Comparison of ENCODE assay signal across 16 cellular contexts in genomic region chr1:174946020-174946419, GRCh38. TPM values are rescaled to one million over a fixed set of nuclear protein-coding genes. Genes with fewer than 3 reads are reported as not detected.
DNase-seq lines count a peak whose midpoint lies in the region; ATAC-seq, FAIRE-seq and TF ChIP-seq lines count a peak whose summit lies in the region.
"Had no signal": no experiment of that assay in that cellular context is flagged by ENCODE, and none has a peak within 500 bp of the region (broad histone marks: within the 10 kb centered on the region; RNA-seq: fewer than 3 reads in every experiment).

No MANE protein-coding gene starts in this region.

- H2AK5ac ChIP-seq in H9 (ENCODE audit: insufficient read length, low read length) = no peak overlapping the region

- no peak overlapping the region for H3K4me3 Mint-ChIP-seq in H9
- H3K4me3 Mint-ChIP-seq in endodermal cell = no peak overlapping the region
- no peak overlapping the region for H3K4me3 Mint-ChIP-seq in mesothelial cell of epicardium
- H3K4me3 Mint-ChIP-seq: CD8-positive, alpha-beta memory T cell had no signal

- H2BK12ac ChIP-seq in H9 (ENCODE audit: insufficient read length, low read depth, low read length) = no peak overlapping the region

- peaks cover 8% of the 10 kb centered on the region for H3K79me1 ChIP-seq in H9 (ENCODE audit: insufficient read depth, low read depth, low read length, poor library complexity, severe bottlenecking)

- no peak overlapping the region for H2BK5ac ChIP-seq in H9 (ENCODE audit: insufficient read length, low read length)

- H3K14ac ChIP-seq in H9 (ENCODE audit: insufficient read depth, low read length) = no peak overlapping the region

- peaks cover 2% of the 10 kb centered on the region; the same call in 1 of the 2 replicates for H3K79me2 ChIP-seq in H9 (ENCODE audit: insufficient read depth, low read length)

- H3K9me3 Mint-ChIP-seq in H9 (no peaks in the 10 kb centered on the region), endodermal cell (no peaks in the 10 kb centered on the region), mesothelial cell of epicardium (no peaks in the 10 kb centered on the region)
- H3K9me3 Mint-ChIP-seq: CD8-positive, alpha-beta memory T cell had no signal

- H3K36me3 ChIP-seq in endodermal cell (ENCODE audit: control insufficient read depth, insufficient read depth, low read length) = no peaks in the 10 kb centered on the region
- H3K36me3 ChIP-seq in small intestine (ENCODE audit: control insufficient read depth in 2 of 2, insufficient read depth in 2 of 2, low read length in 2 of 2) = no peaks in the 10 kb centered on the region
- H3K36me3 ChIP-seq: BLaER1 treated with 17β-estradiol and CSF1 and Interleukin-3, amounts not matched to agents 10 nM and 100 nM; HAP-1 had no signal

- H3T11ph ChIP-seq in H9 (ENCODE audit: low read length) = no peak overlapping the region

- H2BK15ac ChIP-seq in H9 (ENCODE audit: low read depth, low read length) = no peak overlapping the region

- ATAC-seq in esophagus mucosa = no peak
- ATAC-seq in HG03135 (IDR thresholded peaks at IDR 0.05; ENCODE audit: unreplicated experiment) = no peak
- no peak for ATAC-seq in GM21717 (IDR thresholded peaks at IDR 0.05; ENCODE audit: unreplicated experiment)

- H3K27ac ChIP-seq in H9 (ENCODE audit: insufficient read length, low read depth, low read length) (no peak overlapping the region), endodermal cell (ENCODE audit: low read depth, low read length) (no peak overlapping the region), small intestine (ENCODE audit: low read depth in 1 of 2, low read length in 1 of 2) (peak overlapping the region in 1 of 2 donors; percentile 1)
- H3K27ac ChIP-seq: BLaER1 treated with 17β-estradiol and CSF1 and Interleukin-3, amounts not matched to agents 10 nM and 100 nM; PC-9 had no signal

- no peaks in the 10 kb centered on the region for H3K4me1 ChIP-seq in H9 (ENCODE audit: insufficient read depth, low read length)
- H3K4me1 ChIP-seq in endodermal cell (ENCODE audit: control insufficient read depth, insufficient read depth, low read length) = peaks cover 16% of the 10 kb centered on the region
- H3K4me1 ChIP-seq in small intestine (ENCODE audit: control insufficient read depth in 2 of 2, insufficient read depth in 1 of 2, low read depth in 1 of 2, low read length in 1 of 2) = peaks cover 0 to 4% of the 10 kb centered on the region in 2 donors
- H3K4me1 ChIP-seq: HAP-1 had no signal

- H3K9me3 ChIP-seq in H9 (ENCODE audit: control insufficient read depth, low read depth, low read length) (no peaks in the 10 kb centered on the region), endodermal cell (ENCODE audit: control insufficient read depth, low read length) (no peaks in the 10 kb centered on the region), small intestine (ENCODE audit: control insufficient read depth, low read depth) (no peaks in the 10 kb centered on the region)
- H3K9me3 ChIP-seq: BLaER1 treated with 17β-estradiol and CSF1 and Interleukin-3, amounts not matched to agents 10 nM and 100 nM; HAP-1 had no signal

- H2BK20ac ChIP-seq in H9 (ENCODE audit: low read depth, low read length, poor library complexity, severe bottlenecking) = no peak overlapping the region

- WGBS in H9 (ENCODE audit: extremely low coverage, insufficient read length, low lambda C conversion rate) = no CpG with 5 or more reads among the region's 2 CpGs
- 35% methylated on average over 2 of the region's 2 CpGs; no CpG with 5 or more reads in 1 of the 2 experiments for WGBS in endodermal cell (ENCODE audit: insufficient coverage in 1 of 2, insufficient read length in 1 of 2), 2 experiments
- 14 to 74% (median 35%) methylated on average over 2 of the region's 2 CpGs for WGBS in small intestine, 3 donors

- H3K27ac Mint-ChIP-seq in H9 (peak overlapping the region in 2 of 3 experiments; percentile 42 to 70; a peak in 3 of 7 replicates), endodermal cell (peak overlapping the region; percentile 33), mesothelial cell of epicardium (peak overlapping the region; percentile 78)

- H3K4me3 ChIP-seq in endodermal cell (ENCODE audit: low read length) (no peak overlapping the region), small intestine (ENCODE audit: low read depth in 1 of 2, low read length in 2 of 2) (no peak overlapping the region)
- H3K4me3 ChIP-seq: BLaER1 treated with 17β-estradiol and CSF1 and Interleukin-3, amounts not matched to agents 10 nM and 100 nM; HAP-1; PC-9 had no signal

- H3K23me2 ChIP-seq in H9 (ENCODE audit: insufficient read length, low read depth, low read length, poor library complexity, severe bottlenecking) = no peaks in the 10 kb centered on the region

- no peak overlapping the region for H4K91ac ChIP-seq in H9 (ENCODE audit: insufficient read length, low read depth, low read length)

- H4K5ac ChIP-seq in H9 (ENCODE audit: insufficient read length, low read depth, low read length) = no peak overlapping the region

- TF ChIP-seq CTCF in H9 (conservative IDR thresholded peaks at IDR 0.05) (no peak), endodermal cell (conservative IDR thresholded peaks at IDR 0.05) (no peak), mesothelial cell of epicardium (IDR thresholded peaks at IDR 0.05; ENCODE audit: unreplicated experiment) (no peak)

- H3K36me3 Mint-ChIP-seq in H9 (ENCODE audit: insufficient read depth in 1 of 3, low read depth in 3 of 3) = peaks cover 0 to 25% (median 16%) of the 10 kb centered on the region in 3 experiments; a peak in 5 of 7 replicates
- no peaks in the 10 kb centered on the region for H3K36me3 Mint-ChIP-seq in endodermal cell (ENCODE audit: low read depth)
- no peaks in the 10 kb centered on the region for H3K36me3 Mint-ChIP-seq in mesothelial cell of epicardium

- no peak overlapping the region for H4K8ac ChIP-seq in H9 (replicated peaks; ENCODE audit: insufficient read length, low read depth, low read length)

- H2AFZ ChIP-seq in H9 (ENCODE audit: low read length) = no peak overlapping the region
- H2AFZ ChIP-seq: PC-9 had no signal

- H3K4me1 Mint-ChIP-seq in H9 (peaks cover 10 to 26% of the 10 kb centered on the region in 2 experiments), endodermal cell (peaks cover 30% of the 10 kb centered on the region), mesothelial cell of epicardium (peaks cover 14% of the 10 kb centered on the region)

- no peaks in the 10 kb centered on the region for H4K20me1 ChIP-seq in H9 (ENCODE audit: control insufficient read depth, insufficient read depth, insufficient read length)
- H4K20me1 ChIP-seq: BLaER1 treated with 17β-estradiol and CSF1 and Interleukin-3, amounts not matched to agents 10 nM and 100 nM had no signal

- H3K4me2 ChIP-seq in H9 (ENCODE audit: insufficient read depth, insufficient read length, low read length) = no peak overlapping the region
- H3K4me2 ChIP-seq: BLaER1 treated with 17β-estradiol and CSF1 and Interleukin-3, amounts not matched to agents 10 nM and 100 nM; PC-9 had no signal

- no peak overlapping the region for H2BK120ac ChIP-seq in H9 (ENCODE audit: low read depth, low read length, poor library complexity, severe bottlenecking)

- H3K23ac ChIP-seq in H9 (ENCODE audit: insufficient read length, low read depth, low read length) = no peak overlapping the region

- H3K9ac ChIP-seq in H9 (ENCODE audit: extremely low read depth, insufficient read length, low read length) = no peak overlapping the region
- no peak overlapping the region for H3K9ac ChIP-seq in endodermal cell (ENCODE audit: extremely low read depth, low read length, poor library complexity, severe bottlenecking)
- H3K9ac ChIP-seq: BLaER1 treated with 17β-estradiol and CSF1 and Interleukin-3, amounts not matched to agents 10 nM and 100 nM had no signal

- DNase-seq in H9 = no peak
- DNase-seq in endodermal cell = no peak
- DNase-seq in mesothelial cell of epicardium (ENCODE audit: low spot score in 2 of 2, unreplicated experiment in 2 of 2) = no peak
- DNase-seq in small intestine = peak; percentile 83
- no peak for DNase-seq in DMS79 treated with DMSO at 0.1 percent for 48 hours (lab: John Stamatoyannopoulos, UW)
- DNase-seq: CD8-positive, alpha-beta memory T cell; DMS79; NCI-H187; NCI-H226; NCI-H524; PC-9 had no signal

- no peaks in the 10 kb centered on the region for H3K27me3 Mint-ChIP-seq in H9 (ENCODE audit: low read depth)
- H3K27me3 Mint-ChIP-seq in endodermal cell (ENCODE audit: insufficient read depth) = no peaks in the 10 kb centered on the region
- H3K27me3 Mint-ChIP-seq in mesothelial cell of epicardium (ENCODE audit: low read depth) = no peaks in the 10 kb centered on the region
- H3K27me3 Mint-ChIP-seq: CD8-positive, alpha-beta memory T cell had no signal

- no peak for FAIRE-seq in small intestine (lab: Jason Lieb, UNC)

- H3K27me3 ChIP-seq in H9 (ENCODE audit: insufficient read depth, low read length) = no peaks in the 10 kb centered on the region
- H3K27me3 ChIP-seq in endodermal cell (ENCODE audit: control insufficient read depth, insufficient read depth, low read length, poor library complexity, severe bottlenecking) = no peaks in the 10 kb centered on the region
- H3K27me3 ChIP-seq in small intestine (ENCODE audit: control insufficient read depth in 2 of 2, insufficient read depth in 2 of 2, low read length in 2 of 2) = no peaks in the 10 kb centered on the region
- H3K27me3 ChIP-seq: BLaER1 treated with 17β-estradiol and CSF1 and Interleukin-3, amounts not matched to agents 10 nM and 100 nM had no signal

- H3K4ac ChIP-seq in H9 (ENCODE audit: low read depth, low read length) = no peak overlapping the region

- no peak overlapping the region for H3K56ac ChIP-seq in H9 (ENCODE audit: insufficient read length, low read depth, low read length)

- no peak overlapping the region for H3K18ac ChIP-seq in H9 (ENCODE audit: insufficient read length, low read depth, low read length)

RNA-seq across cellular contexts. Expression of gene CACYBP, which starts 53.7 kb away (rescaled TPM):
- total RNA-seq in H9 (2021) = 202 and 208 TPM in 2 replicates
- 100 to 1,000 TPM; 170 to 182 TPM for total RNA-seq in endodermal cell
- polyA plus RNA-seq in endodermal cell (2013, experiment 1 of 2) = 106 TPM
- polyA plus RNA-seq in endodermal cell (2013, experiment 2 of 2) = 112 TPM
- total RNA-seq in mesothelial cell of epicardium = 58.8 to 70.0 TPM (median 63.7 TPM) in 3 replicates
- 10 to 100 TPM; 42.4 to 99.8 (median 47.4) TPM for polyA plus RNA-seq in small intestine
- 52.6 TPM for total RNA-seq in esophagus mucosa
